17 cellular contexts compared by ENCODE assay signal in the genomic region with DNA sequence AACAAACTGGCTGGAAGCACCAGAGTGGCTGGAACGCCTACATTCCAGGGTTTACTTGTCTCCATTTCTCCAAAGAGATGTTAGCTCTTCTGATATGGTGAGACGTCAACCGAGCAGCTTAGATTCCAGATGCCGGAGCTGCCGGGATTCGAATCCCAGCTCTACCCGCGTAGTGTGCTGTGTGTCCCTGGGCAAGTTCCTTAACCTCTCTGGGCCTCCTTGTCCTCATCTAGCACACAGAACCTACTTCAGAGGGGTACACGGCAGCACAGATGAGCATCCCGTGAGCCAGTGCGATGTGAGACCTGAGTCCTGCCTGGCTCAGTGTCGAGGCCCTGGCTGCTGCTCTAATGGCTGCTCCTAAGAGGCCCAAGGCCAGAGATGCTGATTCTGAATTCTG.
DNase-seq lines count a peak whose midpoint lies in the region; ATAC-seq, FAIRE-seq and TF ChIP-seq lines count a peak whose summit lies in the region.
"Had no signal": no experiment of that assay in that cellular context is flagged by ENCODE, and none has a peak within 500 bp of the region (broad histone marks: within the 10 kb centered on the region; RNA-seq: fewer than 3 reads in every experiment).

No MANE protein-coding gene starts in this region.

- TF ChIP-seq CTCF in RWPE1 (conservative IDR thresholded peaks at IDR 0.05; ENCODE audit: low read depth) (no peak), osteoblast (IDR thresholded peaks at IDR 0.05; ENCODE audit: extremely low read depth, low read depth, low read length) (no peak), foreskin fibroblast (IDR thresholded peaks at IDR 0.05; ENCODE audit: low read depth, low read length) (no peak)

- no peaks in the 10 kb centered on the region for H3K36me3 ChIP-seq in osteoblast (ENCODE audit: insufficient read depth, low read length)

- no peak overlapping the region for H3K4me2 ChIP-seq in osteoblast (ENCODE audit: insufficient read depth, low read length)

- no peaks in the 10 kb centered on the region for H3K79me2 ChIP-seq in osteoblast (ENCODE audit: insufficient read depth, low read length)

- no peak for ATAC-seq in left cardiac atrium
- no peak for ATAC-seq in Right ventricle myocardium superior (ENCODE audit: poor library complexity)
- ATAC-seq: GM12878 had no signal

- H3K4me3 ChIP-seq in osteoblast (ENCODE audit: insufficient read depth, low read length) = no peak overlapping the region
- H3K4me3 ChIP-seq in foreskin fibroblast (ENCODE audit: low read depth in 1 of 2, low read length in 2 of 2) = no peak overlapping the region
- H3K4me3 ChIP-seq: GM12878, GM23248 had no signal

- FAIRE-seq in RCC 7860 (lab: Jason Lieb, UNC) = no peak
- FAIRE-seq: GM12878, GM18507 had no signal

- H3K27ac ChIP-seq in RWPE1 (peak overlapping the region; percentile 95), osteoblast (ENCODE audit: low read depth, low read length) (no peak overlapping the region)
- H3K27ac ChIP-seq: C4-2B, GM23248 had no signal

- POLR2A ChIA-PET in RWPE1 (lab: Yijun Ruan, JAX; ENCODE audit: low non-redundant PET) = no interaction called here

- H3K9me3 ChIP-seq in osteoblast (ENCODE audit: low read depth, low read length) = no peaks in the 10 kb centered on the region

- H4K20me1 ChIP-seq in osteoblast (ENCODE audit: insufficient read depth, low read length) = no peaks in the 10 kb centered on the region

- peaks cover 5% of the 10 kb centered on the region for H3K4me1 ChIP-seq in osteoblast (ENCODE audit: insufficient read depth, low read length)

- no peak overlapping the region for H2AFZ ChIP-seq in osteoblast (ENCODE audit: low read length)
- H2AFZ ChIP-seq: GM23248 had no signal

- DNase-seq in left cardiac atrium (peak; percentile 2), Right ventricle myocardium superior (no peak), RWPE1 (ENCODE audit: low spot score) (no peak), osteoblast (ENCODE audit: insufficient read length, low spot score, missing footprints) (peak; percentile 2), foreskin fibroblast (no peak), NCI-H1092 treated with DMSO at 0.1 percent for 48 hours (lab: John Stamatoyannopoulos, UW) (no peak), RCC 7860 (ENCODE audit: low spot score) (no peak)
- DNase-seq: 8988T; ACHN; CD4-positive, alpha-beta memory T cell; DMS79; GM23248; H7; IMR-90 had no signal

- CTCF ChIA-PET in RWPE1 (lab: Yijun Ruan, JAX) = no interaction called here

- peaks cover 22% of the 10 kb centered on the region for H3K27me3 ChIP-seq in osteoblast (ENCODE audit: insufficient read depth, low read length)

- intact Hi-C loops in left cardiac atrium (cut with DNase I) = no loop called here
- intact Hi-C loops in Right ventricle myocardium superior (cut with DNase I) = no loop called here

Comparison
In these comparisons a context has a peak if more than half of its experiments do, and no peak if none do; other contexts are left out.
1. DNase-seq: peak in left cardiac atrium (single experiment) and osteoblast (single experiment); none in Right ventricle myocardium superior (single experiment), RWPE1 (single experiment), foreskin fibroblast (0 of 2), NCI-H1092 treated with DMSO at 0.1 percent for 48 hours (single experiment) and RCC 7860 (single experiment).